ENCODE assay signal across 19 cellular contexts in genomic region chr7:157944051-157944450, GRCh38.
DNase-seq lines count a peak whose midpoint lies in the region; FAIRE-seq and TF ChIP-seq lines count a peak whose summit lies in the region.
"Had no signal": no experiment of that assay in that cellular context is flagged by ENCODE, and none has a peak within 500 bp of the region (broad histone marks: within the 10 kb centered on the region; RNA-seq: fewer than 3 reads in every experiment).

No MANE protein-coding gene starts in this region.

- H2BK120ac ChIP-seq in neuronal stem cell (ENCODE audit: low read depth, low read length): no peak overlapping the region

- DNase-seq in endodermal cell: peak; percentile 13
- DNase-seq in islet precursor cell: peak; percentile 39
- no peak for DNase-seq in neuronal stem cell (ENCODE audit: low spot score)
- DNase-seq in OCI-M1 (lab: John Stamatoyannopoulos, UW): no peak
- DNase-seq in H54 (ENCODE audit: insufficient read length, low spot score): no peak
- DNase-seq in NCI-H510A (lab: John Stamatoyannopoulos, UW): no peak
- DNase-seq: CD4-positive, CD25-positive, alpha-beta regulatory T cell; CD8-positive, alpha-beta T cell; DMS 273 treated with DMSO at 0.1 percent for 48 hours; DMS79; EL; GDM1; GM23248; H9 had no signal

- no peak overlapping the region for H3K27ac Mint-ChIP-seq in endodermal cell
- H3K27ac Mint-ChIP-seq: CD4-positive, CD25-positive, alpha-beta regulatory T cell; CD8-positive, alpha-beta T cell; H9 had no signal

- no peak overlapping the region for H2BK12ac ChIP-seq in neuronal stem cell (ENCODE audit: low read length)

- H3K4me1 ChIP-seq in endodermal cell (ENCODE audit: control insufficient read depth, insufficient read depth, low read length): no peaks in the 10 kb centered on the region
- peaks cover 0 to 2% of the 10 kb centered on the region in 2 donors for H3K4me1 ChIP-seq in neuronal stem cell (ENCODE audit: control insufficient read depth in 2 of 2, insufficient read depth in 1 of 2, low read depth in 1 of 2, low read length in 2 of 2)

- H3K4me3 ChIP-seq in endodermal cell (ENCODE audit: low read length) (no peak overlapping the region), neuronal stem cell (ENCODE audit: low read length in 2 of 2) (no peak overlapping the region)
- H3K4me3 ChIP-seq: GM12878, GM23248 had no signal

- no peak overlapping the region for H4K8ac ChIP-seq in neuronal stem cell (ENCODE audit: low read depth, low read length)

- no peak for FAIRE-seq in H54 (lab: Jason Lieb, UNC)
- FAIRE-seq: D721Med, GM12878, GM19239, H1 had no signal

- H3K27ac ChIP-seq in endodermal cell (ENCODE audit: low read depth, low read length): no peak overlapping the region
- no peak overlapping the region for H3K27ac ChIP-seq in neuronal stem cell (replicated peaks; ENCODE audit: low read length)
- H3K27ac ChIP-seq: C4-2B, GM23248 had no signal

- H2BK5ac ChIP-seq in neuronal stem cell (ENCODE audit: low read length): no peak overlapping the region

- no peak overlapping the region for H3K4ac ChIP-seq in neuronal stem cell (ENCODE audit: low read length)

- no peak overlapping the region for H3K9ac ChIP-seq in endodermal cell (ENCODE audit: extremely low read depth, low read length, poor library complexity, severe bottlenecking)
- peak overlapping the region; percentile 13 for H3K9ac ChIP-seq in neuronal stem cell (ENCODE audit: low read depth, low read length, poor library complexity)
- H3K9ac ChIP-seq: GM23248 had no signal

- H3K9me3 Mint-ChIP-seq in endodermal cell: peaks cover 31% of the 10 kb centered on the region

- no peak overlapping the region for H4K91ac ChIP-seq in neuronal stem cell (ENCODE audit: low read depth, low read length, poor library complexity)

- H3K4me1 Mint-ChIP-seq in endodermal cell: no peaks in the 10 kb centered on the region
- H3K4me1 Mint-ChIP-seq: CD4-positive, CD25-positive, alpha-beta regulatory T cell had no signal

- H3K36me3 ChIP-seq in endodermal cell (ENCODE audit: control insufficient read depth, insufficient read depth, low read length) (no peaks in the 10 kb centered on the region), neuronal stem cell (replicated peaks in 1 of 2; ENCODE audit: control insufficient read depth in 2 of 2, insufficient read depth in 2 of 2, low read length in 2 of 2) (no peaks in the 10 kb centered on the region)

- no peaks in the 10 kb centered on the region for H3K36me3 Mint-ChIP-seq in endodermal cell (ENCODE audit: low read depth)
- H3K36me3 Mint-ChIP-seq: CD4-positive, CD25-positive, alpha-beta regulatory T cell; CD8-positive, alpha-beta T cell had no signal

- no peak overlapping the region for H2BK15ac ChIP-seq in neuronal stem cell (ENCODE audit: low read length)

- H3K4me2 ChIP-seq in neuronal stem cell (ENCODE audit: insufficient read depth, low read length, poor library complexity, severe bottlenecking): no peak overlapping the region

- peaks cover 4% of the 10 kb centered on the region for H3K79me1 ChIP-seq in neuronal stem cell (ENCODE audit: low read depth, low read length)

- H2AK5ac ChIP-seq in neuronal stem cell (ENCODE audit: low read depth, low read length): no peak overlapping the region

- no peaks in the 10 kb centered on the region for H3K27me3 Mint-ChIP-seq in endodermal cell (ENCODE audit: insufficient read depth)

- H3K14ac ChIP-seq in neuronal stem cell (ENCODE audit: low read length): no peak overlapping the region

- no peak for TF ChIP-seq CTCF in endodermal cell (conservative IDR thresholded peaks at IDR 0.05)

- no peak overlapping the region for H3K18ac ChIP-seq in neuronal stem cell (ENCODE audit: low read length)

- H3K9me3 ChIP-seq in endodermal cell (ENCODE audit: control insufficient read depth, low read length) (peaks cover 84% of the 10 kb centered on the region), neuronal stem cell (replicated peaks in 1 of 2; ENCODE audit: control insufficient read depth in 2 of 2, insufficient read depth in 1 of 2, low read depth in 1 of 2, low read length in 2 of 2) (peaks cover 7 to 8% of the 10 kb centered on the region in 2 donors)

- 81 to 84% methylated on average over 5 to 14 of the region's 14 CpGs for WGBS in endodermal cell (ENCODE audit: insufficient coverage in 1 of 2, insufficient read length in 1 of 2), 2 experiments
- WGBS in neuronal stem cell (ENCODE audit: extremely low coverage in 2 of 2, insufficient read length in 2 of 2, insufficient replicate concordance in 1 of 2), 2 donors: no CpG with 5 or more reads among the region's 14 CpGs

- no peak for TF ChIP-seq POLR2A in H54 (IDR thresholded peaks at IDR 0.05; ENCODE audit: low read depth, low read length)

- H2AFZ ChIP-seq in neuronal stem cell (ENCODE audit: low read length): no peak overlapping the region
- H2AFZ ChIP-seq: GM23248 had no signal

- peak overlapping the region; percentile 89 for H3K23ac ChIP-seq in neuronal stem cell (ENCODE audit: low read depth, low read length, poor library complexity)

- no peak overlapping the region for H3K4me3 Mint-ChIP-seq in endodermal cell
- H3K4me3 Mint-ChIP-seq: CD4-positive, CD25-positive, alpha-beta regulatory T cell; CD8-positive, alpha-beta T cell; H9 had no signal

- H3K27me3 ChIP-seq in endodermal cell (ENCODE audit: control insufficient read depth, insufficient read depth, low read length, poor library complexity, severe bottlenecking) (no peaks in the 10 kb centered on the region), neuronal stem cell (ENCODE audit: control insufficient read depth in 3 of 3, insufficient read depth in 3 of 3, low read depth in 1 of 3, low read length in 3 of 3) (no peaks in the 10 kb centered on the region)

Comparison
In these comparisons a context has a peak if more than half of its experiments do, and no peak if none do; other contexts are left out.
1. DNase-seq: peak in endodermal cell (single experiment) and islet precursor cell (single experiment); none in neuronal stem cell (single experiment), OCI-M1 (single experiment), H54 (single experiment) and NCI-H510A (single experiment).